Comparison of ENCODE assay signal across 15 cellular contexts in the genomic region with DNA sequence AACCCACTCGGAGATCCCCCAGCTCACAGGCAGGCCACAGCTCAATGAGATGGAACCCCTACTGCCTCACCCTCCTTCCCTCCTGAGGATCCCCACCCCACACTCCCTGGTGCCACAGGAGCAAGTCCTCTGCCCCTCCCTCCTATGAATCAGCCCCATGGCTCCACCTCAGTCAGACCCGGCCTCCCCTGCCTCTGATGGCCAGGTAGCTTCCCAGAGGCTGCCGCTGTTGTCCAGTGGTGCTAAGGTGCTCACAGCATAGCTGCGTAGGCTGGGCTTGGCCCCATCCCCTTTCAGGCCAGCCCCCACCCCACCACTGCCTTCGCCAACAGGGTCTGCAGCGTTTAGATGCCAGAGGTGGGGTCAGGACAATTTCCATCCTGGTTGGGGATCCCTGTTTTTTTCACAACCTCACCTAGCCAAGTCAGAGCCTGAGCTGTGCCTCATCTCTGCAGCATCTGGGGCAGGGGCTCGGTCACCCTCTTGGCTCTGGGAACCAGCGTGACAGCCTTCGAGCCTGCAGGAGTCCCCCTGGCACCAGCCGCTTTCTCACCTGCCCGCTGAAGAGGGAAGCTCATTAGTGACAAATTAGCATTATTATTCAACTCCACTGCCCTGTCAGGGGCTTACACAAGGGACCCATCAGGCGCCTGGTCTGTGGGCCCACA.
"Had no signal": no experiment of that assay in that cellular context is flagged by ENCODE, and none has a peak within 500 bp of the region (broad histone marks: within the 10 kb centered on the region; RNA-seq: fewer than 3 reads in every experiment).

No MANE protein-coding gene starts in this region.

- DNase-seq: activated CD4-positive, alpha-beta T cell treated with anti-CD3 and anti-CD28 coated beads, Interleukin-2, amount 50 U/mL, for 48 hours; activated naive CD4-positive, alpha-beta T cell treated with anti-CD3 and anti-CD28 coated beads for 36 hours; activated naive CD8-positive, alpha-beta T cell treated with anti-CD3 and anti-CD28 coated beads, Interleukin-2, amount 50 U/mL, for 24 hours; erythroblast; gastrocnemius medialis; heart left ventricle; left colon; naive B cell; stimulated activated CD4-positive, alpha-beta T cell treated with anti-CD3 and anti-CD28 coated beads, Interleukin-2, amount 100 ng/mL, for 48 hours; thyroid gland had no signal

- H3K4me3 ChIP-seq: ascending aorta, dorsolateral prefrontal cortex, gastrocnemius medialis, heart left ventricle, lung, thyroid gland had no signal

- H3K27ac ChIP-seq: ascending aorta, gastrocnemius medialis, heart left ventricle, thyroid gland had no signal

- H3K4me3 Mint-ChIP-seq: activated naive CD4-positive, alpha-beta T cell treated with anti-CD3 and anti-CD28 coated beads for 36 hours; activated naive CD8-positive, alpha-beta T cell treated with anti-CD3 and anti-CD28 coated beads, Interleukin-2, amount 50 U/mL, for 24 hours; stimulated activated memory B cell treated with anti-CD40 and anti-IgM and Interleukin-4, amounts not matched to agents 10 μg/mL and 1 μg/mL and 100 μg/mL, for 72 hours had no signal

- H3K27ac Mint-ChIP-seq: activated naive CD4-positive, alpha-beta T cell treated with anti-CD3 and anti-CD28 coated beads for 36 hours; activated naive CD8-positive, alpha-beta T cell treated with anti-CD3 and anti-CD28 coated beads, Interleukin-2, amount 50 U/mL, for 24 hours; activated T-helper 2 cell treated with anti-CD3 and anti-CD28 coated beads, Interferon-gamma antibody, Interleukin-2, Interleukin-4, amounts not matched to agents 10 μg/mL and 5 μg/mL and 100 μg/mL, durations not matched to agents 14 hours and 24 hours and 36 hours; stimulated activated memory B cell treated with anti-CD40 and anti-IgM and Interleukin-4, amounts not matched to agents 10 μg/mL and 1 μg/mL and 100 μg/mL, for 72 hours had no signal

- H3K9me3 Mint-ChIP-seq: activated naive CD4-positive, alpha-beta T cell treated with anti-CD3 and anti-CD28 coated beads for 36 hours; activated naive CD8-positive, alpha-beta T cell treated with anti-CD3 and anti-CD28 coated beads, Interleukin-2, amount 50 U/mL, for 24 hours; activated T-helper 2 cell treated with anti-CD3 and anti-CD28 coated beads, Interferon-gamma antibody, Interleukin-2, Interleukin-4, amounts not matched to agents 10 μg/mL and 5 μg/mL and 100 μg/mL, durations not matched to agents 14 hours and 24 hours and 36 hours; stimulated activated memory B cell treated with anti-CD40 and anti-IgM and Interleukin-4, amounts not matched to agents 10 μg/mL and 1 μg/mL and 100 μg/mL, for 72 hours had no signal

- H3K4me1 ChIP-seq: ascending aorta, gastrocnemius medialis, heart left ventricle, thyroid gland had no signal

- H3K9me3 ChIP-seq: ascending aorta, gastrocnemius medialis, heart left ventricle, thyroid gland had no signal

- H3K27me3 ChIP-seq: ascending aorta, thyroid gland had no signal

- H3K4me1 Mint-ChIP-seq: activated naive CD8-positive, alpha-beta T cell treated with anti-CD3 and anti-CD28 coated beads, Interleukin-2, amount 50 U/mL, for 24 hours; naive B cell; stimulated activated memory B cell treated with anti-CD40 and anti-IgM and Interleukin-4, amounts not matched to agents 10 μg/mL and 1 μg/mL and 100 μg/mL, for 72 hours had no signal

- H3K36me3 Mint-ChIP-seq: naive B cell; stimulated activated memory B cell treated with anti-CD40 and anti-IgM and Interleukin-4, amounts not matched to agents 10 μg/mL and 1 μg/mL and 100 μg/mL, for 72 hours had no signal

- ATAC-seq: activated naive CD8-positive, alpha-beta T cell treated with anti-CD3 and anti-CD28 coated beads, Interleukin-2, amount 50 U/mL, for 24 hours; gastrocnemius medialis; heart left ventricle; left colon; stimulated activated memory B cell treated with anti-CD40 and anti-IgM and Interleukin-4, amounts not matched to agents 10 μg/mL and 1 μg/mL and 100 μg/mL, for 72 hours had no signal

- H3K36me3 ChIP-seq: ascending aorta, gastrocnemius medialis, heart left ventricle, thyroid gland had no signal
